In the genomic region with DNA sequence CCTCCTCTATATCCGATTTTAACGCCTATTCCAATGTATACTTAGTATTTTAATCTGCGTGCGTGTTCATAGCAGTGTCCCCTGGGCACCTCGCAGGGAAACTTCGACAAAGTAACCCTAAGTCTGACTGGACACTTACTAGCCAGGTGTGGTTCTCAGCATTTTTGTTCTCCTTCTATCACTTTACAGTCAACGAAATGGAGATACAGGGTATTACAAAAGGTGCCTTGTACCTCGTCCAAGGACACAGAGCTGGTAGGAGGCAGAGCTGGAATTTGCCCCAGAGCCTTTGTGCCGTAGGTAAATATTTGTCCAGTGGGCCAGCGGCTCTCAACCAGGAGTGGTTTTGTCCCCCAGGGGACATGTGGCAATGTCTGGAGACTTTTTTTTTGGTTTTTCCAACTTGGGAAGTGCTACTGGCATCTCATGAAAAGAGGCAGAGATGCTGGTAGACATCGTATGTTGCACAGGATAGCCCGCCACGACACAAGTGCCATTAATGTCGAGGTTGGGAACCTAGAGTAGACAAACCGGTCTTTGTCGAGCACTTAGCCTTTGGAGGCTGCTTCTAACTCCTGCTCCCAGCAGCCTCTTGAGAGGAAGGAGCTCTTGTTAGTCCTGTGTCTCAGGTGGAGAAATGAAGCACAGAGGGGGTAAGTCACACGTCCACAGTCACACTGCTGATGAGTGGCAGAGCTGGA, we compare ENCODE assay signal across 8 cellular contexts. TPM values are rescaled to one million over a fixed set of nuclear protein-coding genes. Genes with fewer than 3 reads are reported as not detected.
DNase-seq lines count a peak whose midpoint lies in the region; ATAC-seq and TF ChIP-seq lines count a peak whose summit lies in the region.

No MANE protein-coding gene starts in this region.

- DNase-seq in activated T-cell treated with anti-CD3 and anti-CD28 coated beads, Interleukin-2, amount 50 U/mL, for 72 hours = no peak
- DNase-seq in activated T-cell treated with anti-CD3 and anti-CD28 coated beads, Interleukin-2, amount 50 U/mL, for 48 hours = no peak
- DNase-seq in activated T-helper 1 cell treated with anti-CD3 and anti-CD28 coated beads, Interleukin-12 subunit alpha, Interleukin-12 subunit beta, Interleukin-2, Interleukin-4 antibody, amounts not matched to agents 30 ng/mL and 10 ng/mL and 1 ng/mL, durations not matched to agents 14 hours and 24 hours and 36 hours (ENCODE audit: low spot score) = no peak
- DNase-seq in kidney tubule cell (ENCODE audit: low spot score) (peak; percentile 13), thyroid gland (peak; percentile 79 to 87)
- no peak for DNase-seq in central memory CD4-positive, alpha-beta T cell

- peaks cover 0 to 4% of the 10 kb centered on the region in 2 donors for H3K36me3 Mint-ChIP-seq in activated T-cell treated with anti-CD3 and anti-CD28 coated beads, Interleukin-2, amount 50 U/mL, for 72 hours (ENCODE audit: insufficient read depth in 2 of 2)
- peaks cover 2% of the 10 kb centered on the region for H3K36me3 Mint-ChIP-seq in activated T-helper 1 cell treated with anti-CD3 and anti-CD28 coated beads, Interleukin-12 subunit alpha, Interleukin-12 subunit beta, Interleukin-2, Interleukin-4 antibody, amounts not matched to agents 30 ng/mL and 10 ng/mL and 1 ng/mL, durations not matched to agents 14 hours and 24 hours and 36 hours (ENCODE audit: low read depth)

- intact Hi-C loops in activated T-helper 1 cell treated with anti-CD3 and anti-CD28 coated beads, Interleukin-12 subunit alpha, Interleukin-12 subunit beta, Interleukin-2, Interleukin-4 antibody, amounts not matched to agents 30 ng/mL and 10 ng/mL and 1 ng/mL, durations not matched to agents 14 hours and 24 hours and 36 hours (cut with micrococcal nuclease) = loop anchor here (5.0 kb wide), 1 partner anchor 1080 kb away; the partner anchor contains the start of gene RDH13
- intact Hi-C loops in thyroid gland (cut with DNase I) = no loop called here

- peak overlapping the region; percentile 88 to 94 for H3K4me3 Mint-ChIP-seq in activated T-cell treated with anti-CD3 and anti-CD28 coated beads, Interleukin-2, amount 50 U/mL, for 72 hours
- peak overlapping the region; percentile 82 for H3K4me3 Mint-ChIP-seq in activated T-helper 1 cell treated with anti-CD3 and anti-CD28 coated beads, Interleukin-12 subunit alpha, Interleukin-12 subunit beta, Interleukin-2, Interleukin-4 antibody, amounts not matched to agents 30 ng/mL and 10 ng/mL and 1 ng/mL, durations not matched to agents 14 hours and 24 hours and 36 hours

- peaks cover 3 to 7% of the 10 kb centered on the region in 2 donors for H3K36me3 ChIP-seq in thyroid gland

- no peaks in the 10 kb centered on the region for H3K27me3 Mint-ChIP-seq in activated T-cell treated with anti-CD3 and anti-CD28 coated beads, Interleukin-2, amount 50 U/mL, for 72 hours (ENCODE audit: low read depth)
- H3K27me3 Mint-ChIP-seq in activated T-helper 1 cell treated with anti-CD3 and anti-CD28 coated beads, Interleukin-12 subunit alpha, Interleukin-12 subunit beta, Interleukin-2, Interleukin-4 antibody, amounts not matched to agents 30 ng/mL and 10 ng/mL and 1 ng/mL, durations not matched to agents 14 hours and 24 hours and 36 hours (ENCODE audit: insufficient read depth) = no peaks in the 10 kb centered on the region

- H3K4me3 ChIP-seq in thyroid gland (replicated peaks in 1 of 3) = peak overlapping the region in 2 of 3 donors; percentile 27 to 43

- no peaks in the 10 kb centered on the region for H3K9me3 Mint-ChIP-seq in activated T-cell treated with anti-CD3 and anti-CD28 coated beads, Interleukin-2, amount 50 U/mL, for 72 hours
- no peaks in the 10 kb centered on the region for H3K9me3 Mint-ChIP-seq in activated T-helper 1 cell treated with anti-CD3 and anti-CD28 coated beads, Interleukin-12 subunit alpha, Interleukin-12 subunit beta, Interleukin-2, Interleukin-4 antibody, amounts not matched to agents 30 ng/mL and 10 ng/mL and 1 ng/mL, durations not matched to agents 14 hours and 24 hours and 36 hours

- no peaks in the 10 kb centered on the region for H3K27me3 ChIP-seq in thyroid gland

- H3K4me1 Mint-ChIP-seq in activated T-cell treated with anti-CD3 and anti-CD28 coated beads, Interleukin-2, amount 50 U/mL, for 72 hours (ENCODE audit: low read depth) = peaks cover 44% of the 10 kb centered on the region
- H3K4me1 Mint-ChIP-seq in activated T-helper 1 cell treated with anti-CD3 and anti-CD28 coated beads, Interleukin-12 subunit alpha, Interleukin-12 subunit beta, Interleukin-2, Interleukin-4 antibody, amounts not matched to agents 30 ng/mL and 10 ng/mL and 1 ng/mL, durations not matched to agents 14 hours and 24 hours and 36 hours (ENCODE audit: low read depth) = peaks cover 37% of the 10 kb centered on the region

- peak in 1 of 6 experiments; percentile 9 for TF ChIP-seq CTCF in thyroid gland (IDR thresholded peaks at IDR 0.05)

- peak overlapping the region; percentile 84 to 88 (median 85) for H3K27ac ChIP-seq in thyroid gland

- H3K9me3 ChIP-seq in thyroid gland = no peaks in the 10 kb centered on the region

- TF ChIP-seq POLR2A in thyroid gland (IDR thresholded peaks at IDR 0.05) = peak in 1 of 2 donors; percentile 40

- ATAC-seq in activated T-cell treated with anti-CD3 and anti-CD28 coated beads, Interleukin-2, amount 50 U/mL, for 72 hours (replicated peaks in 1 of 2) = no peak
- ATAC-seq in GM18867 (IDR thresholded peaks at IDR 0.05; ENCODE audit: unreplicated experiment) (no peak), HG02610 (IDR thresholded peaks at IDR 0.05; ENCODE audit: unreplicated experiment) (no peak)

- peaks cover 27 to 37% of the 10 kb centered on the region in 2 donors for H3K4me1 ChIP-seq in thyroid gland

- WGBS in thyroid gland, 2 donors = 30 to 40% methylated on average over 17 of the region's 17 CpGs

- peak overlapping the region; percentile 60 for H3K27ac Mint-ChIP-seq in activated T-cell treated with anti-CD3 and anti-CD28 coated beads, Interleukin-2, amount 50 U/mL, for 72 hours
- peak overlapping the region; percentile 81 for H3K27ac Mint-ChIP-seq in activated T-helper 1 cell treated with anti-CD3 and anti-CD28 coated beads, Interleukin-12 subunit alpha, Interleukin-12 subunit beta, Interleukin-2, Interleukin-4 antibody, amounts not matched to agents 30 ng/mL and 10 ng/mL and 1 ng/mL, durations not matched to agents 14 hours and 24 hours and 36 hours

RNA-seq across cellular contexts. Expression of gene ZNF444, which starts 1.1 kb away (rescaled TPM):
- total RNA-seq in activated T-cell treated with anti-CD3 and anti-CD28 coated beads, Interleukin-2, amount 50 U/mL, for 72 hours = 10 to 100 TPM; 37.1 to 42.9 TPM
- total RNA-seq in activated T-helper 1 cell treated with anti-CD3 and anti-CD28 coated beads, Interleukin-12 subunit alpha, Interleukin-12 subunit beta, Interleukin-2, Interleukin-4 antibody, amounts not matched to agents 30 ng/mL and 10 ng/mL and 1 ng/mL, durations not matched to agents 14 hours and 24 hours and 36 hours = 33.8 and 36.5 TPM in 2 replicates
- 10 to 100 TPM; 35.1 to 53.0 (median 45.5) TPM for total RNA-seq in thyroid gland

RNA-seq across cellular contexts. Expression of gene ZNF787, which starts 21.1 kb away (rescaled TPM):
- total RNA-seq in activated T-cell treated with anti-CD3 and anti-CD28 coated beads, Interleukin-2, amount 50 U/mL, for 72 hours = 10 to 100 TPM; 38.3 to 45.9 TPM
- 41.8 and 42.6 TPM in 2 replicates for total RNA-seq in activated T-helper 1 cell treated with anti-CD3 and anti-CD28 coated beads, Interleukin-12 subunit alpha, Interleukin-12 subunit beta, Interleukin-2, Interleukin-4 antibody, amounts not matched to agents 30 ng/mL and 10 ng/mL and 1 ng/mL, durations not matched to agents 14 hours and 24 hours and 36 hours
- 10 to 100 TPM in 3 of 4 donors, 1 to 10 TPM in 1; 7.8 to 21.3 (median 14.2) TPM for total RNA-seq in thyroid gland

RNA-seq across cellular contexts. Expression of gene GALP, which starts 33.6 kb away (rescaled TPM):
- not detected for total RNA-seq in activated T-cell treated with anti-CD3 and anti-CD28 coated beads, Interleukin-2, amount 50 U/mL, for 72 hours
- not detected in 2 replicates for total RNA-seq in activated T-helper 1 cell treated with anti-CD3 and anti-CD28 coated beads, Interleukin-12 subunit alpha, Interleukin-12 subunit beta, Interleukin-2, Interleukin-4 antibody, amounts not matched to agents 30 ng/mL and 10 ng/mL and 1 ng/mL, durations not matched to agents 14 hours and 24 hours and 36 hours
- total RNA-seq in thyroid gland = not detected

RNA-seq across cellular contexts. Expression of gene ZSCAN5B, which starts 55.3 kb away (rescaled TPM):
- total RNA-seq in activated T-cell treated with anti-CD3 and anti-CD28 coated beads, Interleukin-2, amount 50 U/mL, for 72 hours = not detected
- total RNA-seq in activated T-helper 1 cell treated with anti-CD3 and anti-CD28 coated beads, Interleukin-12 subunit alpha, Interleukin-12 subunit beta, Interleukin-2, Interleukin-4 antibody, amounts not matched to agents 30 ng/mL and 10 ng/mL and 1 ng/mL, durations not matched to agents 14 hours and 24 hours and 36 hours = not detected in 2 replicates
- not detected for total RNA-seq in thyroid gland

RNA-seq across cellular contexts. Expression of gene ZSCAN5C, which starts 59.8 kb away (rescaled TPM):
- total RNA-seq in activated T-cell treated with anti-CD3 and anti-CD28 coated beads, Interleukin-2, amount 50 U/mL, for 72 hours = not detected
- total RNA-seq in activated T-helper 1 cell treated with anti-CD3 and anti-CD28 coated beads, Interleukin-12 subunit alpha, Interleukin-12 subunit beta, Interleukin-2, Interleukin-4 antibody, amounts not matched to agents 30 ng/mL and 10 ng/mL and 1 ng/mL, durations not matched to agents 14 hours and 24 hours and 36 hours = not detected in 2 replicates
- total RNA-seq in thyroid gland = not detected

Comparison
In these comparisons a context has a peak if more than half of its experiments do, and no peak if none do; other contexts are left out.
1. DNase-seq: peak in kidney tubule cell (single experiment) and thyroid gland (2 of 2); none in activated T-cell treated with anti-CD3 and anti-CD28 coated beads, Interleukin-2, amount 50 U/mL, for 72 hours (0 of 2), activated T-cell treated with anti-CD3 and anti-CD28 coated beads, Interleukin-2, amount 50 U/mL, for 48 hours (0 of 2), activated T-helper 1 cell treated with anti-CD3 and anti-CD28 coated beads, Interleukin-12 subunit alpha, Interleukin-12 subunit beta, Interleukin-2, Interleukin-4 antibody, amounts not matched to agents 30 ng/mL and 10 ng/mL and 1 ng/mL, durations not matched to agents 14 hours and 24 hours and 36 hours (single experiment) and central memory CD4-positive, alpha-beta T cell (single experiment).